ENCODE assay signal across 4 cellular contexts in genomic region chr1:119829006-119829405, GRCh38. TPM values are rescaled to one million over a fixed set of nuclear protein-coding genes. Genes with fewer than 3 reads are reported as not detected.
"Had no signal": no experiment of that assay in that cellular context is flagged by ENCODE, and none has a peak within 500 bp of the region (broad histone marks: within the 10 kb centered on the region; RNA-seq: fewer than 3 reads in every experiment).

No MANE protein-coding gene starts in this region.

RNA-seq across cellular contexts. Expression of gene REG4, which starts 17.7 kb away (rescaled TPM):
- total RNA-seq: aorta; Right ventricle myocardium superior; T-helper 2 cell treated with Interferon-gamma antibody and Interleukin-4, amounts not matched to agents 100 ng/mL and 5 ng/mL, for 36 hours had no signal
- polyA plus RNA-seq: IgD-negative memory B cell had no signal
